ENCODE assay signal across 15 cellular contexts in the genomic region with DNA sequence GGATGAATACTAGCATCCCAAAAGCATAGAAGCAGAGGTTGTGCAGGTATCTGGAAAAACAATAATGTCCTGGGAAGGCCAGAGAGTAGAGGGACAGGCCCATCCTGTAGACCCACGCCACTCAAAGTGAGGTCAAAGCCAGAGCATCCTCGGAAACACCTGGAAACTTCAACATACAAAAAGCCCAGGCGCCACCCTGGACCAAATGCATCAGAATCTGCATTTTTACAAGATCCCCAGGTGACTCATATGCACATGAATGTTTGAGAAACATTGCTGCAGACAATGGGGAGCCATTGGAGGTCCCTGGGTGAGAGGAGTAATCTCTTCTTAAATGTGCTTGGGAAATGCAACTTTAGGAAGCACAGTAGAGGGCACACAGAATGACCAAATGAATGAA.
"Had no signal": no experiment of that assay in that cellular context is flagged by ENCODE, and none has a peak within 500 bp of the region (broad histone marks: within the 10 kb centered on the region; RNA-seq: fewer than 3 reads in every experiment).

No MANE protein-coding gene starts in this region.

- H3K4me3 ChIP-seq: body of pancreas, colonic mucosa, esophagus muscularis mucosa, psoas muscle, right lobe of liver, transverse colon had no signal

- H3K27me3 ChIP-seq: body of pancreas, colonic mucosa, esophagus muscularis mucosa, right lobe of liver, transverse colon had no signal

- FAIRE-seq: keratinocyte had no signal

- H3K4me1 ChIP-seq: colonic mucosa, psoas muscle, right lobe of liver had no signal

- ATAC-seq: body of pancreas; left lobe of liver; psoas muscle; right lobe of liver; stimulated activated naive CD8-positive, alpha-beta T cell treated with anti-CD3 and anti-CD28 coated beads, Interleukin-15, Interleukin-2, amounts not matched to agents 100 U/mL and 50 U/mL, for 24 hours had no signal

- H3K27ac ChIP-seq: body of pancreas, colonic mucosa, esophagus muscularis mucosa, psoas muscle, right lobe of liver, transverse colon had no signal

- H3K36me3 ChIP-seq: colonic mucosa, esophagus muscularis mucosa, right lobe of liver, transverse colon had no signal

- H3K9me3 ChIP-seq: body of pancreas, colonic mucosa, esophagus muscularis mucosa, psoas muscle, right lobe of liver, transverse colon had no signal

- DNase-seq: activated CD4-positive, alpha-beta T cell treated with anti-CD3 and anti-CD28 coated beads, Interleukin-2, amount 50 U/mL, for 1 hour; activated CD8-positive, alpha-beta memory T cell treated with anti-CD3 and anti-CD28 coated beads for 24 hours; activated naive CD8-positive, alpha-beta T cell treated with anti-CD3 and anti-CD28 coated beads for 36 hours; amygdala; body of pancreas; caudate nucleus; colonic mucosa; hippocampal formation; psoas muscle; right lobe of liver; stimulated activated naive CD8-positive, alpha-beta T cell treated with anti-CD3 and anti-CD28 coated beads, Interleukin-15, Interleukin-2, amounts not matched to agents 100 U/mL and 50 U/mL, for 24 hours; transverse colon had no signal
